1 cellular context compared by ENCODE assay signal in the genomic region with DNA sequence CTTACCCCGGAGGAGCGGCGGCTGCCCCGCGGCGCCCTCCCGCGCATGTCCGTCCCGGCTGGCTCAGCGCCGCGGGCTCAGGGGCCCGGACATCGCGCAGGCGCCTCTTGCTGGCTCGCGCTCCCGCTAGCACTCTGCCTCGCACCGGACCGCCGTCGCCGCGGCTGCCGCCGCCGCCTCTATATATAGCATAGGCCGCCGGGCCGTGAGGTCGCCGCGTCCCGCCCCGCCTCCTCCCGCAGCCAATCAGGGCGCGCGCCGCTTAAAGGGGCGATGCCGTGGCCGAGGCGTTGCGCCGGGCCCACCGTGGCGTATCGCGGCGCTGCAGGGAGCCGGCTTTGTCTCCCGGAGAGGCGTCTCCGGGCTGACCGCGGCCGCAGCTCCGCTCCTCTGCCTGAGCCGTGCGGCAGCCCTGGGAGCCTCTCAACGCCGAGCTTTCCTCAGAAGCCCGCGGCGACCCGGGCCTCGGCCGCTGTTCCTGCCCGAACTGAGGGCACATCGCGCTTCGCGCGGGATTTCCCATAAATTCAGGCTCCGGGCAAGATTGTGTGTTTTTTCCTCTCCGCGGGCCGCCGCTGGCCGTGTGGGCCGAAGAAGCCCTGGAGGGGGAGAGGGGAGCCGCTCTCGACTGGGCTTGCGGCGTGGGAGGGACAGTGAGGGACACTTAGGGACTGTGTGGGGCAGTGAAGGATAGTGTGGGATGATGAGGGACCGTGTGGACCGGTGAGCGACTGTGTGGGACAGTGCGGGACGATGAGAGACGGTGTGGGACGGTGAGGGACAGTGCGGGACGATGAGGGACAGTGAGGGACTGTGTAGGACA.
A peak's percentile ranks its signal among the peaks of the same experiment; 100 is the strongest.
TF ChIP-seq lines count a peak whose summit lies in the region.

A gene with protein sequence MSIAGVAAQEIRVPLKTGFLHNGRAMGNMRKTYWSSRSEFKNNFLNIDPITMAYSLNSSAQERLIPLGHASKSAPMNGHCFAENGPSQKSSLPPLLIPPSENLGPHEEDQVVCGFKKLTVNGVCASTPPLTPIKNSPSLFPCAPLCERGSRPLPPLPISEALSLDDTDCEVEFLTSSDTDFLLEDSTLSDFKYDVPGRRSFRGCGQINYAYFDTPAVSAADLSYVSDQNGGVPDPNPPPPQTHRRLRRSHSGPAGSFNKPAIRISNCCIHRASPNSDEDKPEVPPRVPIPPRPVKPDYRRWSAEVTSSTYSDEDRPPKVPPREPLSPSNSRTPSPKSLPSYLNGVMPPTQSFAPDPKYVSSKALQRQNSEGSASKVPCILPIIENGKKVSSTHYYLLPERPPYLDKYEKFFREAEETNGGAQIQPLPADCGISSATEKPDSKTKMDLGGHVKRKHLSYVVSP (minus strand): TSS at position 157 of the 823 bp plus-strand sequence. CDS start 10,690 bp downstream, outside the sequence.

TF ChIP-seq in HepG2, 621 proteins besides CTCF, POLR2A, EP300 and RAD21 (continued from another document and continues in another):
- TF ChIP-seq, protein P1, sequence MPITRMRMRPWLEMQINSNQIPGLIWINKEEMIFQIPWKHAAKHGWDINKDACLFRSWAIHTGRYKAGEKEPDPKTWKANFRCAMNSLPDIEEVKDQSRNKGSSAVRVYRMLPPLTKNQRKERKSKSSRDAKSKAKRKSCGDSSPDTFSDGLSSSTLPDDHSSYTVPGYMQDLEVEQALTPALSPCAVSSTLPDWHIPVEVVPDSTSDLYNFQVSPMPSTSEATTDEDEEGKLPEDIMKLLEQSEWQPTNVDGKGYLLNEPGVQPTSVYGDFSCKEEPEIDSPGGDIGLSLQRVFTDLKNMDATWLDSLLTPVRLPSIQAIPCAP (CRISPR knock-in tag; IDR thresholded peaks at IDR 0.05; ENCODE audit: low read depth), result 0 out of 2 replicates have a peak, but pooled peaks have one; percentile 52
- TF ChIP-seq NFYC (CRISPR knock-in tag; IDR thresholded peaks at IDR 0.05), result peak; percentile 87
- peak; percentile 96 for TF ChIP-seq TAF1 (CRISPR knock-in tag; IDR thresholded peaks at IDR 0.05)
- TF ChIP-seq MAF1 (CRISPR knock-in tag; IDR thresholded peaks at IDR 0.05; ENCODE audit: borderline replicate concordance), result peak; percentile 18; the same call in 1 of the 2 replicates
- TF ChIP-seq STAT5B (CRISPR knock-in tag; IDR thresholded peaks at IDR 0.05), result no peak
- TF ChIP-seq SOX5 (CRISPR knock-in tag; IDR thresholded peaks at IDR 0.05; ENCODE audit: borderline replicate concordance), result peak; percentile 42; the same call in 1 of the 2 replicates
- TF ChIP-seq ZNF30 (CRISPR knock-in tag; IDR thresholded peaks at IDR 0.05), result 0 out of 2 replicates have a peak, but pooled peaks have one; percentile 65
- TF ChIP-seq U2AF2 (IDR thresholded peaks at IDR 0.05; ENCODE audit: low read depth, low read length), result no peak
- peak; percentile 31; the same call in 1 of the 2 replicates for TF ChIP-seq NCOA2 (CRISPR knock-in tag; IDR thresholded peaks at IDR 0.05)
- TF ChIP-seq, protein P2, sequence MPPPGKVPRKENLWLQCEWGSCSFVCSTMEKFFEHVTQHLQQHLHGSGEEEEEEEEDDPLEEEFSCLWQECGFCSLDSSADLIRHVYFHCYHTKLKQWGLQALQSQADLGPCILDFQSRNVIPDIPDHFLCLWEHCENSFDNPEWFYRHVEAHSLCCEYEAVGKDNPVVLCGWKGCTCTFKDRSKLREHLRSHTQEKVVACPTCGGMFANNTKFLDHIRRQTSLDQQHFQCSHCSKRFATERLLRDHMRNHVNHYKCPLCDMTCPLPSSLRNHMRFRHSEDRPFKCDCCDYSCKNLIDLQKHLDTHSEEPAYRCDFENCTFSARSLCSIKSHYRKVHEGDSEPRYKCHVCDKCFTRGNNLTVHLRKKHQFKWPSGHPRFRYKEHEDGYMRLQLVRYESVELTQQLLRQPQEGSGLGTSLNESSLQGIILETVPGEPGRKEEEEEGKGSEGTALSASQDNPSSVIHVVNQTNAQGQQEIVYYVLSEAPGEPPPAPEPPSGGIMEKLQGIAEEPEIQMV (CRISPR knock-in tag; IDR thresholded peaks at IDR 0.05; ENCODE audit: low read depth), result 0 out of 2 replicates have a peak, but pooled peaks have one; percentile 22
- TF ChIP-seq, protein P3, sequence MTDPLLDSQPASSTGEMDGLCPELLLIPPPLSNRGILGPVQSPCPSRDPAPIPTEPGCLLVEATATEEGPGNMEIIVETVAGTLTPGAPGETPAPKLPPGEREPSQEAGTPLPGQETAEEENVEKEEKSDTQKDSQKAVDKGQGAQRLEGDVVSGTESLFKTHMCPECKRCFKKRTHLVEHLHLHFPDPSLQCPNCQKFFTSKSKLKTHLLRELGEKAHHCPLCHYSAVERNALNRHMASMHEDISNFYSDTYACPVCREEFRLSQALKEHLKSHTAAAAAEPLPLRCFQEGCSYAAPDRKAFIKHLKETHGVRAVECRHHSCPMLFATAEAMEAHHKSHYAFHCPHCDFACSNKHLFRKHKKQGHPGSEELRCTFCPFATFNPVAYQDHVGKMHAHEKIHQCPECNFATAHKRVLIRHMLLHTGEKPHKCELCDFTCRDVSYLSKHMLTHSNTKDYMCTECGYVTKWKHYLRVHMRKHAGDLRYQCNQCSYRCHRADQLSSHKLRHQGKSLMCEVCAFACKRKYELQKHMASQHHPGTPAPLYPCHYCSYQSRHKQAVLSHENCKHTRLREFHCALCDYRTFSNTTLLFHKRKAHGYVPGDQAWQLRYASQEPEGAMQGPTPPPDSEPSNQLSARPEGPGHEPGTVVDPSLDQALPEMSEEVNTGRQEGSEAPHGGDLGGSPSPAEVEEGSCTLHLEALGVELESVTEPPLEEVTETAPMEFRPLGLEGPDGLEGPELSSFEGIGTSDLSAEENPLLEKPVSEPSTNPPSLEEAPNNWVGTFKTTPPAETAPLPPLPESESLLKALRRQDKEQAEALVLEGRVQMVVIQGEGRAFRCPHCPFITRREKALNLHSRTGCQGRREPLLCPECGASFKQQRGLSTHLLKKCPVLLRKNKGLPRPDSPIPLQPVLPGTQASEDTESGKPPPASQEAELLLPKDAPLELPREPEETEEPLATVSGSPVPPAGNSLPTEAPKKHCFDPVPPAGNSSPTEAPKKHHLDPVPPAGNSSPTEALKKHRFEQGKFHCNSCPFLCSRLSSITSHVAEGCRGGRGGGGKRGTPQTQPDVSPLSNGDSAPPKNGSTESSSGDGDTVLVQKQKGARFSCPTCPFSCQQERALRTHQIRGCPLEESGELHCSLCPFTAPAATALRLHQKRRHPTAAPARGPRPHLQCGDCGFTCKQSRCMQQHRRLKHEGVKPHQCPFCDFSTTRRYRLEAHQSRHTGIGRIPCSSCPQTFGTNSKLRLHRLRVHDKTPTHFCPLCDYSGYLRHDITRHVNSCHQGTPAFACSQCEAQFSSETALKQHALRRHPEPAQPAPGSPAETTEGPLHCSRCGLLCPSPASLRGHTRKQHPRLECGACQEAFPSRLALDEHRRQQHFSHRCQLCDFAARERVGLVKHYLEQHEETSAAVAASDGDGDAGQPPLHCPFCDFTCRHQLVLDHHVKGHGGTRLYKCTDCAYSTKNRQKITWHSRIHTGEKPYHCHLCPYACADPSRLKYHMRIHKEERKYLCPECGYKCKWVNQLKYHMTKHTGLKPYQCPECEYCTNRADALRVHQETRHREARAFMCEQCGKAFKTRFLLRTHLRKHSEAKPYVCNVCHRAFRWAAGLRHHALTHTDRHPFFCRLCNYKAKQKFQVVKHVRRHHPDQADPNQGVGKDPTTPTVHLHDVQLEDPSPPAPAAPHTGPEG (CRISPR knock-in tag; IDR thresholded peaks at IDR 0.05), result peak; percentile 68; the same call in 1 of the 2 replicates
- TF ChIP-seq, protein P4, sequence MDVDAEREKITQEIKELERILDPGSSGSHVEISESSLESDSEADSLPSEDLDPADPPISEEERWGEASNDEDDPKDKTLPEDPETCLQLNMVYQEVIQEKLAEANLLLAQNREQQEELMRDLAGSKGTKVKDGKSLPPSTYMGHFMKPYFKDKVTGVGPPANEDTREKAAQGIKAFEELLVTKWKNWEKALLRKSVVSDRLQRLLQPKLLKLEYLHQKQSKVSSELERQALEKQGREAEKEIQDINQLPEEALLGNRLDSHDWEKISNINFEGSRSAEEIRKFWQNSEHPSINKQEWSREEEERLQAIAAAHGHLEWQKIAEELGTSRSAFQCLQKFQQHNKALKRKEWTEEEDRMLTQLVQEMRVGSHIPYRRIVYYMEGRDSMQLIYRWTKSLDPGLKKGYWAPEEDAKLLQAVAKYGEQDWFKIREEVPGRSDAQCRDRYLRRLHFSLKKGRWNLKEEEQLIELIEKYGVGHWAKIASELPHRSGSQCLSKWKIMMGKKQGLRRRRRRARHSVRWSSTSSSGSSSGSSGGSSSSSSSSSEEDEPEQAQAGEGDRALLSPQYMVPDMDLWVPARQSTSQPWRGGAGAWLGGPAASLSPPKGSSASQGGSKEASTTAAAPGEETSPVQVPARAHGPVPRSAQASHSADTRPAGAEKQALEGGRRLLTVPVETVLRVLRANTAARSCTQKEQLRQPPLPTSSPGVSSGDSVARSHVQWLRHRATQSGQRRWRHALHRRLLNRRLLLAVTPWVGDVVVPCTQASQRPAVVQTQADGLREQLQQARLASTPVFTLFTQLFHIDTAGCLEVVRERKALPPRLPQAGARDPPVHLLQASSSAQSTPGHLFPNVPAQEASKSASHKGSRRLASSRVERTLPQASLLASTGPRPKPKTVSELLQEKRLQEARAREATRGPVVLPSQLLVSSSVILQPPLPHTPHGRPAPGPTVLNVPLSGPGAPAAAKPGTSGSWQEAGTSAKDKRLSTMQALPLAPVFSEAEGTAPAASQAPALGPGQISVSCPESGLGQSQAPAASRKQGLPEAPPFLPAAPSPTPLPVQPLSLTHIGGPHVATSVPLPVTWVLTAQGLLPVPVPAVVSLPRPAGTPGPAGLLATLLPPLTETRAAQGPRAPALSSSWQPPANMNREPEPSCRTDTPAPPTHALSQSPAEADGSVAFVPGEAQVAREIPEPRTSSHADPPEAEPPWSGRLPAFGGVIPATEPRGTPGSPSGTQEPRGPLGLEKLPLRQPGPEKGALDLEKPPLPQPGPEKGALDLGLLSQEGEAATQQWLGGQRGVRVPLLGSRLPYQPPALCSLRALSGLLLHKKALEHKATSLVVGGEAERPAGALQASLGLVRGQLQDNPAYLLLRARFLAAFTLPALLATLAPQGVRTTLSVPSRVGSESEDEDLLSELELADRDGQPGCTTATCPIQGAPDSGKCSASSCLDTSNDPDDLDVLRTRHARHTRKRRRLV (CRISPR knock-in tag; IDR thresholded peaks at IDR 0.05), result no peak; the same call in 1 of the 2 replicates
- TF ChIP-seq, protein P5, sequence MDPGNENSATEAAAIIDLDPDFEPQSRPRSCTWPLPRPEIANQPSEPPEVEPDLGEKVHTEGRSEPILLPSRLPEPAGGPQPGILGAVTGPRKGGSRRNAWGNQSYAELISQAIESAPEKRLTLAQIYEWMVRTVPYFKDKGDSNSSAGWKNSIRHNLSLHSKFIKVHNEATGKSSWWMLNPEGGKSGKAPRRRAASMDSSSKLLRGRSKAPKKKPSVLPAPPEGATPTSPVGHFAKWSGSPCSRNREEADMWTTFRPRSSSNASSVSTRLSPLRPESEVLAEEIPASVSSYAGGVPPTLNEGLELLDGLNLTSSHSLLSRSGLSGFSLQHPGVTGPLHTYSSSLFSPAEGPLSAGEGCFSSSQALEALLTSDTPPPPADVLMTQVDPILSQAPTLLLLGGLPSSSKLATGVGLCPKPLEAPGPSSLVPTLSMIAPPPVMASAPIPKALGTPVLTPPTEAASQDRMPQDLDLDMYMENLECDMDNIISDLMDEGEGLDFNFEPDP (CRISPR knock-in tag; conservative IDR thresholded peaks at IDR 0.05), result no peak
- TF ChIP-seq ZKSCAN8 (CRISPR knock-in tag; IDR thresholded peaks at IDR 0.05; ENCODE audit: borderline replicate concordance), result no peak; the same call in 1 of the 2 replicates
- peak; percentile 77 for TF ChIP-seq ZNF331 (CRISPR knock-in tag; IDR thresholded peaks at IDR 0.05)
- TF ChIP-seq TBX3 (IDR thresholded peaks at IDR 0.05; ENCODE audit: borderline replicate concordance), result no peak
- 0 out of 2 replicates have a peak, but pooled peaks have one; percentile 48 for TF ChIP-seq ZBTB38 (CRISPR knock-in tag; IDR thresholded peaks at IDR 0.05)
- TF ChIP-seq, protein P6, sequence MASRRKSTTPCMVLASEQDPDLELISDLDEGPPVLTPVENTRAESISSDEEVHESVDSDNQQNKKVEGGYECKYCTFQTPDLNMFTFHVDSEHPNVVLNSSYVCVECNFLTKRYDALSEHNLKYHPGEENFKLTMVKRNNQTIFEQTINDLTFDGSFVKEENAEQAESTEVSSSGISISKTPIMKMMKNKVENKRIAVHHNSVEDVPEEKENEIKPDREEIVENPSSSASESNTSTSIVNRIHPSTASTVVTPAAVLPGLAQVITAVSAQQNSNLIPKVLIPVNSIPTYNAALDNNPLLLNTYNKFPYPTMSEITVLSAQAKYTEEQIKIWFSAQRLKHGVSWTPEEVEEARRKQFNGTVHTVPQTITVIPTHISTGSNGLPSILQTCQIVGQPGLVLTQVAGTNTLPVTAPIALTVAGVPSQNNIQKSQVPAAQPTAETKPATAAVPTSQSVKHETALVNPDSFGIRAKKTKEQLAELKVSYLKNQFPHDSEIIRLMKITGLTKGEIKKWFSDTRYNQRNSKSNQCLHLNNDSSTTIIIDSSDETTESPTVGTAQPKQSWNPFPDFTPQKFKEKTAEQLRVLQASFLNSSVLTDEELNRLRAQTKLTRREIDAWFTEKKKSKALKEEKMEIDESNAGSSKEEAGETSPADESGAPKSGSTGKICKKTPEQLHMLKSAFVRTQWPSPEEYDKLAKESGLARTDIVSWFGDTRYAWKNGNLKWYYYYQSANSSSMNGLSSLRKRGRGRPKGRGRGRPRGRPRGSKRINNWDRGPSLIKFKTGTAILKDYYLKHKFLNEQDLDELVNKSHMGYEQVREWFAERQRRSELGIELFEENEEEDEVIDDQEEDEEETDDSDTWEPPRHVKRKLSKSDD (CRISPR knock-in tag; IDR thresholded peaks at IDR 0.05; ENCODE audit: low read depth), result peak; percentile 73; the same call in 1 of the 2 replicates
- no peak for TF ChIP-seq ATF1 (CRISPR knock-in tag; IDR thresholded peaks at IDR 0.05)
